19 cellular contexts compared by ENCODE assay signal in genomic region chr7:114822131-114822530, GRCh38.
"Had no signal": no experiment of that assay in that cellular context is flagged by ENCODE, and none has a peak within 500 bp of the region (broad histone marks: within the 10 kb centered on the region; RNA-seq: fewer than 3 reads in every experiment).

No MANE protein-coding gene starts in this region.

- H3K4me1 Mint-ChIP-seq: stimulated activated naive B cell treated with anti-CD40 and anti-IgM and Interleukin-4, amounts not matched to agents 10 μg/mL and 1 μg/mL and 100 μg/mL, for 72 hours had no signal

- H3K4me3 ChIP-seq: gastroesophageal sphincter, mucosa of descending colon, right atrium auricular region, sigmoid colon, skin epidermis, testis, tibial nerve, upper lobe of right lung had no signal

- H3K27me3 ChIP-seq: esophagus muscularis mucosa, gastroesophageal sphincter, neutrophil, right atrium auricular region, sigmoid colon, testis, tibial nerve, upper lobe of right lung had no signal

- H3K4me1 ChIP-seq: testis had no signal

- H3K36me3 ChIP-seq: esophagus muscularis mucosa, gastroesophageal sphincter, neutrophil, right atrium auricular region, sigmoid colon, tibial nerve, upper lobe of right lung had no signal

- ATAC-seq: effector memory CD8-positive, alpha-beta T cell; gastroesophageal sphincter; left lobe of liver; mucosa of descending colon; naive thymus-derived CD8-positive, alpha-beta T cell; stimulated activated naive B cell treated with anti-CD40 and anti-IgM and Interleukin-4, amounts not matched to agents 10 μg/mL and 1 μg/mL and 100 μg/mL, for 72 hours; stimulated activated naive CD8-positive, alpha-beta T cell treated with anti-CD3 and anti-CD28 coated beads, Interleukin-15, amount 100 ng/mL, for 72 hours; upper lobe of right lung had no signal

- H3K4me3 Mint-ChIP-seq: effector memory CD8-positive, alpha-beta T cell; naive thymus-derived CD8-positive, alpha-beta T cell; stimulated activated naive B cell treated with anti-CD40 and anti-IgM and Interleukin-4, amounts not matched to agents 10 μg/mL and 1 μg/mL and 100 μg/mL, for 72 hours; stimulated activated naive CD8-positive, alpha-beta T cell treated with anti-CD3 and anti-CD28 coated beads, Interleukin-15, amount 100 ng/mL, for 72 hours had no signal

- H3K27ac Mint-ChIP-seq: effector memory CD8-positive, alpha-beta T cell; naive thymus-derived CD8-positive, alpha-beta T cell; stimulated activated naive B cell treated with anti-CD40 and anti-IgM and Interleukin-4, amounts not matched to agents 10 μg/mL and 1 μg/mL and 100 μg/mL, for 72 hours had no signal

- H3K9me3 ChIP-seq: esophagus muscularis mucosa, neutrophil, testis, upper lobe of right lung had no signal

- DNase-seq: effector memory CD8-positive, alpha-beta T cell; mammary epithelial cell; mucosa of descending colon; naive thymus-derived CD8-positive, alpha-beta T cell; posterior cingulate gyrus; sigmoid colon; stimulated activated CD4-positive, alpha-beta T cell treated with anti-CD3 and anti-CD28 coated beads, Interleukin-2, amount 100 ng/mL, for 24 hours; stimulated activated CD4-positive, alpha-beta T cell treated with anti-CD3 and anti-CD28 coated beads, Interleukin-4, amount 100 ng/mL, for 4 hours; stimulated activated naive B cell treated with anti-CD40 and anti-IgM and Interleukin-4, amounts not matched to agents 10 μg/mL and 1 μg/mL and 100 μg/mL, for 72 hours; stimulated activated naive CD8-positive, alpha-beta T cell treated with anti-CD3 and anti-CD28 coated beads, Interleukin-15, amount 100 ng/mL, for 72 hours; testis; upper lobe of right lung had no signal

- H3K27ac ChIP-seq: neutrophil, right atrium auricular region, testis, tibial nerve, upper lobe of right lung had no signal
